ENCODE assay signal across 12 cellular contexts in genomic region chr15:96544162-96544756, GRCh38.
"Had no signal": no experiment of that assay in that cellular context is flagged by ENCODE, and none has a peak within 500 bp of the region (broad histone marks: within the 10 kb centered on the region; RNA-seq: fewer than 3 reads in every experiment).

No MANE protein-coding gene starts in this region.

- DNase-seq: activated CD4-positive, alpha-beta memory T cell treated with anti-CD3 and anti-CD28 coated beads for 36 hours; activated CD4-positive, alpha-beta T cell treated with anti-CD3 and anti-CD28 coated beads for 36 hours; activated naive CD8-positive, alpha-beta T cell treated with anti-CD3 and anti-CD28 coated beads for 36 hours; activated T-cell treated with anti-CD3 and anti-CD28 coated beads for 4 hours; amygdala; dermis blood vessel endothelial cell; foreskin melanocyte; hypothalamus; nephron progenitor cell; stimulated activated CD4-positive, alpha-beta T cell treated with anti-CD3 and anti-CD28 coated beads, Interleukin-12 subunit alpha, Interleukin-12 subunit beta, amount 100 ng/mL, for 4 hours; stimulated activated CD4-positive, alpha-beta T cell treated with anti-CD3 and anti-CD28 coated beads, Interleukin-1b, Interleukin-23, amount 100 ng/mL, for 48 hours; stimulated activated naive CD8-positive, alpha-beta T cell treated with anti-CD3 and anti-CD28 coated beads, Interleukin-15, Interleukin-2, amounts not matched to agents 100 U/mL and 50 U/mL, for 24 hours had no signal
